Comparison of ENCODE assay signal across 11 cellular contexts in the genomic region with DNA sequence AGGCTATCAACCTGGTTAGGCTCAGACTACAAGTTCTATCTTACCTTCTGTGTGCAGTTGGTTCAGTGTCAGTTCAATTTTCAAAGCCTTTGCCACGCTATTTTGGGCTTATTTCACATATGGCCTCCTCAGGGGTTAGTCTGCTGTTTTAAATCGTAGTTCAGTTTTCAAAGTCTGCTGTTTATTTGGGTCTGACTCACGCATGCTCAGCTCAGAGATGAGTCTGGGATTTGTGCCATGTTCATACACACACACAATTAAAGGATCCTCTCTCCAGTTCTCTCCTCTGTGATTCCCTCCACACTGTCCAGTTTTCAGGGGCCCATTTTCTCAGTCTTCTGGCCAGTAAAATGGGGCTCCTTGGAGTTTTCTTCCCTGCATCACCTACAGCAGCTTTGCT. TPM values are rescaled to one million over a fixed set of nuclear protein-coding genes. Genes with fewer than 3 reads are reported as not detected.
DNase-seq lines count a peak whose midpoint lies in the region; ATAC-seq and TF ChIP-seq lines count a peak whose summit lies in the region.
"Had no signal": no experiment of that assay in that cellular context is flagged by ENCODE, and none has a peak within 500 bp of the region (broad histone marks: within the 10 kb centered on the region; RNA-seq: fewer than 3 reads in every experiment).

No MANE protein-coding gene starts in this region.

- peak overlapping the region; percentile 74 for H3K4me2 ChIP-seq in PC-3 (ENCODE audit: low read length)

- H3K36me3 ChIP-seq in PC-3 (ENCODE audit: low read depth, low read length) (no peaks in the 10 kb centered on the region), Peyer's patch (no peaks in the 10 kb centered on the region)

- intact Hi-C loops in PC-3 (cut with micrococcal nuclease): no loop called here

- H3K27me3 ChIP-seq in PC-3 (ENCODE audit: low read length): no peaks in the 10 kb centered on the region
- no peaks in the 10 kb centered on the region for H3K27me3 ChIP-seq in Peyer's patch

- no peak overlapping the region for H3K9ac ChIP-seq in PC-3 (ENCODE audit: low read length)

- ATAC-seq in PC-3: peak; percentile 86
- ATAC-seq: naive thymus-derived CD4-positive, alpha-beta T cell had no signal

- TF ChIP-seq CTCF in AG10803 (conservative IDR thresholded peaks at IDR 0.05; ENCODE audit: low read length): no peak
- TF ChIP-seq CTCF in PC-3 (conservative IDR thresholded peaks at IDR 0.05; ENCODE audit: low read depth, low read length): no peak
- TF ChIP-seq CTCF in Peyer's patch (IDR thresholded peaks at IDR 0.05): no peak

- no peaks in the 10 kb centered on the region for H3K9me3 ChIP-seq in PC-3 (ENCODE audit: low read length)
- no peaks in the 10 kb centered on the region for H3K9me3 ChIP-seq in Peyer's patch
- H3K9me3 ChIP-seq: Caco-2 had no signal

- peak overlapping the region; percentile 79 for H2AFZ ChIP-seq in PC-3 (ENCODE audit: low read length)

- DNase-seq in AG10803 (ENCODE audit: low read depth) (peak; percentile 74), PC-3 (peak; percentile 62), fibroblast of gingiva (ENCODE audit: low read depth) (peak; percentile 82), non-pigmented ciliary epithelial cell (ENCODE audit: low read depth) (peak; percentile 23), NCI-H226 (no peak), NOMO-1 treated with dmso at 0.1 percent for 144 hours (lab: John Stamatoyannopoulos, UW; ENCODE audit: unreplicated experiment) (no peak), Peyer's patch (no peak)
- DNase-seq in activated T-cell treated with anti-CD3 and anti-CD28 coated beads, Interleukin-2, amount 50 U/mL, for 1 hour: no peak
- DNase-seq: activated CD4-positive, alpha-beta memory T cell treated with anti-CD3 and anti-CD28 coated beads, Interleukin-2, amount 10 ng/mL, durations not matched to agents 7 days and 5 days; Caco-2; naive thymus-derived CD4-positive, alpha-beta T cell had no signal

- POLR2A ChIA-PET in PC-3 (lab: Charles Lee; ENCODE audit: unreplicated experiment): no interaction called here

- no peak for TF ChIP-seq POLR2A in Peyer's patch (IDR thresholded peaks at IDR 0.05)

- no peaks in the 10 kb centered on the region for H3F3A ChIP-seq in PC-3 (ENCODE audit: low read length, unreplicated experiment)

- CTCF ChIA-PET in PC-3 (lab: Charles Lee): no interaction called here

- H4K20me1 ChIP-seq in PC-3 (ENCODE audit: low read length): no peaks in the 10 kb centered on the region

- H3K4me1 ChIP-seq in PC-3 (ENCODE audit: insufficient read depth, low read length) (peaks cover 17% of the 10 kb centered on the region; the same call in 1 of the 2 replicates), Peyer's patch (no peaks in the 10 kb centered on the region)
- H3K4me1 ChIP-seq: Caco-2 had no signal

- H3K9me2 ChIP-seq in PC-3 (replicated peaks; ENCODE audit: low read length): no peaks in the 10 kb centered on the region

- H3K4me3 ChIP-seq in AG10803 (ENCODE audit: low read length): peak overlapping the region; percentile 5; the same call in 1 of the 2 replicates
- H3K4me3 ChIP-seq in PC-3 (ENCODE audit: low read length): peak overlapping the region; percentile 19; the same call in 1 of the 2 replicates
- H3K4me3 ChIP-seq in Peyer's patch: no peak overlapping the region

- BruUV-seq in PC-3 (replicated peaks; lab: Mats Ljungman, UMichigan): no TSS peak

- H3K79me2 ChIP-seq in PC-3 (ENCODE audit: low read length): no peaks in the 10 kb centered on the region

- no peak overlapping the region for H3K27ac ChIP-seq in PC-3 (ENCODE audit: low read length)
- H3K27ac ChIP-seq in Peyer's patch: no peak overlapping the region

RNA-seq across cellular contexts. Expression of a gene that starts 32.2 kb away (rescaled TPM):
- total RNA-seq in PC-3 (2014; rRNA removed): 21.0 and 25.9 TPM in 2 replicates
- 10 to 100 TPM; 20.4 to 92.4 (median 43.4) TPM for total RNA-seq in Peyer's patch

Comparison
In these comparisons a context has a peak if more than half of its experiments do, and no peak if none do; other contexts are left out.
1. DNase-seq: peak in AG10803 (single experiment), PC-3 (single experiment), fibroblast of gingiva (single experiment) and non-pigmented ciliary epithelial cell (single experiment); none in activated T-cell treated with anti-CD3 and anti-CD28 coated beads, Interleukin-2, amount 50 U/mL, for 1 hour (single experiment), NCI-H226 (single experiment), NOMO-1 treated with dmso at 0.1 percent for 144 hours (single experiment) and Peyer's patch (0 of 3).
2. H3K4me3 ChIP-seq: peak in AG10803 (single experiment) and PC-3 (single experiment); none in Peyer's patch (0 of 4).